Comparison of ENCODE assay signal across 8 cellular contexts in genomic region chrX:36642052-36642451, GRCh38.
"Had no signal": no experiment of that assay in that cellular context is flagged by ENCODE, and none has a peak within 500 bp of the region (broad histone marks: within the 10 kb centered on the region; RNA-seq: fewer than 3 reads in every experiment).

No MANE protein-coding gene starts in this region.

- H3K4me3 ChIP-seq: K562 had no signal

- H3K4me3 Mint-ChIP-seq: H9 had no signal

- FAIRE-seq: H54, HTR-8/SVneo, K562 had no signal

- ATAC-seq: K562 had no signal

- DNase-seq: GOT3, H9, HCEC 1CT, IMR-90, KG1 had no signal

- H3K27ac Mint-ChIP-seq: H9 had no signal
